Comparison of ENCODE assay signal across 7 cellular contexts in genomic region chr1:149200567-149200966, GRCh38.
A peak's percentile ranks its signal among the peaks of the same experiment; 100 is the strongest.
DNase-seq lines count a peak whose midpoint lies in the region; ATAC-seq and TF ChIP-seq lines count a peak whose summit lies in the region.
"Not testable (repeated sequence)": the region's sequence is repeated elsewhere in the genome, so short reads cannot be mapped to it uniquely, and the experiment has no call there.

No MANE protein-coding gene starts in this region.

- peak; percentile 14 for DNase-seq in GM10266 (ENCODE audit: extremely low spot score)
- DNase-seq in NOMO-1 treated with DMSO at 0.1 percent for 48 hours (lab: John Stamatoyannopoulos, UW; ENCODE audit: unreplicated experiment), result peak; percentile 38
- DNase-seq in adipocyte (ENCODE audit: low read depth), result peak; percentile 59
- DNase-seq in fibroblast of pulmonary artery (ENCODE audit: low read depth), result peak; percentile 75

- H3K4me3 ChIP-seq in adipocyte (ENCODE audit: low read length); fibroblast of pulmonary artery (replicated peaks; ENCODE audit: low read depth, low read length); neutrophil (ENCODE audit: low read depth in 1 of 2, low read length in 1 of 2): not testable (repeated sequence)

- peak overlapping the region; percentile 5 for H3K27ac ChIP-seq in neutrophil

- TF ChIP-seq CTCF in GM10266 (IDR thresholded peaks at IDR 0.05; ENCODE audit: control insufficient read depth, insufficient read depth, low read depth, missing control alignments); fibroblast of pulmonary artery (IDR thresholded peaks at IDR 0.05; ENCODE audit: low read length, missing control alignments); neutrophil (IDR thresholded peaks at IDR 0.05): not testable (repeated sequence)

- H3K4me1 ChIP-seq in adipocyte (ENCODE audit: control insufficient read depth, insufficient read depth, low read length); neutrophil (ENCODE audit: control insufficient read depth in 1 of 2, insufficient read depth in 1 of 2, low read depth in 1 of 2, low read length in 1 of 2): not testable (repeated sequence)

- not testable (repeated sequence) for H3K9me3 ChIP-seq in adipocyte (ENCODE audit: control insufficient read depth, low read length); neutrophil

- H3K9ac ChIP-seq in adipocyte (ENCODE audit: low read length), result not testable (repeated sequence)

- H3K36me3 ChIP-seq in adipocyte (ENCODE audit: control insufficient read depth, insufficient read depth, low read length, severe bottlenecking); neutrophil: not testable (repeated sequence)

- peak; percentile 56 for ATAC-seq in GM21423 (IDR thresholded peaks at IDR 0.05; ENCODE audit: unreplicated experiment)
- ATAC-seq in HG03196 (IDR thresholded peaks at IDR 0.05; ENCODE audit: unreplicated experiment), result peak; percentile 59

- not testable (repeated sequence) for H3K27me3 ChIP-seq in adipocyte (replicated peaks; ENCODE audit: control insufficient read depth, insufficient read depth, low read length); neutrophil

Comparison
In these comparisons a context has a peak if more than half of its experiments do, and no peak if none do; other contexts are left out.
1. DNase-seq: peak in every context shown above with its lines; median percentile 75 in fibroblast of pulmonary artery; 59 in adipocyte; 38 in NOMO-1 treated with DMSO at 0.1 percent for 48 hours; 14 in GM10266.